ENCODE assay signal across 7 cellular contexts in the genomic region with DNA sequence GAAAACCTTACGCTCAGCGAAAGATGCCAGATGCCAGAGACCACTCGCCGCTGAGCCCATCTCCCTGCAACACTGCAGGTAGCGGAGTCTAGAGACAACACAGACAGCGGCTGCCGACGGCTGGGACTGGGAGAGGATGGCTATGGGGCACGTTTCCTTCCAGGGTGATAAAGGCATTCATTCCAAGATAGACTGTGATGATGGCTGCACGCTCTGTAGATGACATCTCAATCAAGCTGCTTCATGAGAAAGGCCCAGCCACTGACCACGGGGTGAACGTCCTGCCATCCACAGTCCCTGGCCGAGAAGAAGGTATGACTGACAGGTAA.
DNase-seq lines count a peak whose midpoint lies in the region; ATAC-seq and TF ChIP-seq lines count a peak whose summit lies in the region.
"Not testable (repeated sequence)": the region's sequence is repeated elsewhere in the genome, so short reads cannot be mapped to it uniquely, and the experiment has no call there.

No MANE protein-coding gene starts in this region.

- not testable (repeated sequence) for ATAC-seq in left lung, upper lobe of right lung

- peaks cover 37% of the 10 kb centered on the region for H3K4me1 Mint-ChIP-seq in nephron progenitor cell

- not testable (repeated sequence) for H3K4me3 Mint-ChIP-seq in nephron progenitor cell

- not testable (repeated sequence) for TF ChIP-seq CTCF in BE2C (IDR thresholded peaks at IDR 0.05; ENCODE audit: low read depth, low read length); HL-60 (IDR thresholded peaks at IDR 0.05; ENCODE audit: insufficient read depth, low read length); SK-N-SH (IDR thresholded peaks at IDR 0.05); coronary artery (IDR thresholded peaks at IDR 0.05); left lung (IDR thresholded peaks at IDR 0.05); nephron progenitor cell (IDR thresholded peaks at IDR 0.05); upper lobe of right lung (IDR thresholded peaks at IDR 0.05)

- intact Hi-C loops in left lung (cut with DNase I); upper lobe of right lung (cut with DNase I): not testable (repeated sequence)

- H3K36me3 ChIP-seq in BE2C; SK-N-SH (replicated peaks in 1 of 2; ENCODE audit: control insufficient read depth in 1 of 2, insufficient read depth in 2 of 2, low read length in 1 of 2); upper lobe of right lung: not testable (repeated sequence)
- peaks cover 0 to 11% of the 10 kb centered on the region in 2 donors for H3K36me3 ChIP-seq in left lung

- H3K9me3 ChIP-seq in BE2C, SK-N-SH, upper lobe of right lung: not testable (repeated sequence)
- peaks cover 0 to 11% of the 10 kb centered on the region in 2 donors for H3K9me3 ChIP-seq in left lung

- 87% methylated on average over 13 of the region's 13 CpGs for WGBS in SK-N-SH (ENCODE audit: low lambda C conversion rate)

- H3K9ac ChIP-seq in SK-N-SH = not testable (repeated sequence)

- TF ChIP-seq EP300 in SK-N-SH (IDR thresholded peaks at IDR 0.05; ENCODE audit: borderline replicate concordance in 1 of 2, low read depth in 1 of 2, low read length in 1 of 2) = not testable (repeated sequence)

- DNase-seq in BE2C = peak; percentile 10
- DNase-seq in HL-60 (ENCODE audit: low read depth in 1 of 2, low spot score in 1 of 2) = not testable (repeated sequence)
- peak; percentile 61 for DNase-seq in SK-N-SH
- peak; percentile 43 for DNase-seq in coronary artery (ENCODE audit: low spot score)
- DNase-seq in left lung = peak; percentile 13 to 57
- DNase-seq in nephron progenitor cell = peak; percentile 1
- peak; percentile 47 for DNase-seq in upper lobe of right lung

- CTCF ChIA-PET in SK-N-SH (lab: Yijun Ruan, JAX) = interaction anchor here (0.5 to 1.2 kb wide), 2 partner anchors 25 to 118 kb away, joined by 3 read pairs; no protein-coding TSS in a partner anchor

- peaks cover 30% of the 10 kb centered on the region for H3K36me3 Mint-ChIP-seq in nephron progenitor cell (ENCODE audit: low read depth)

- not testable (repeated sequence) for H3K79me2 ChIP-seq in SK-N-SH (ENCODE audit: insufficient read depth)

- H2AFZ ChIP-seq in SK-N-SH (ENCODE audit: low read depth) = not testable (repeated sequence)

- H3K9me3 Mint-ChIP-seq in nephron progenitor cell = peaks cover 20% of the 10 kb centered on the region

- not testable (repeated sequence) for TF ChIP-seq RAD21 in SK-N-SH (IDR thresholded peaks at IDR 0.05; ENCODE audit: low read length)

- not testable (repeated sequence) for H3K4me3 ChIP-seq in BE2C (ENCODE audit: low read depth, low read length); HL-60 (replicated peaks; ENCODE audit: insufficient read depth, low read length); SK-N-SH (ENCODE audit: low read depth in 2 of 2, low read length in 1 of 2); coronary artery; left lung; upper lobe of right lung

- not testable (repeated sequence) for H3K27me3 Mint-ChIP-seq in nephron progenitor cell (ENCODE audit: low read depth, poor library complexity)

- not testable (repeated sequence) for H4K20me1 ChIP-seq in SK-N-SH (ENCODE audit: insufficient read depth)

- peak overlapping the region; percentile 56 for H3K27ac ChIP-seq in HL-60 (replicated peaks)
- H3K27ac ChIP-seq in SK-N-SH (ENCODE audit: low read depth in 2 of 2, low read length in 1 of 2) = peak overlapping the region in 1 of 2 experiments; percentile 96; a peak in 2 of 4 replicates
- not testable (repeated sequence) for H3K27ac ChIP-seq in coronary artery, left lung, upper lobe of right lung

- not testable (repeated sequence) for H3K27ac Mint-ChIP-seq in nephron progenitor cell

- not testable (repeated sequence) for H3K4me1 ChIP-seq in BE2C, left lung, upper lobe of right lung
- H3K4me1 ChIP-seq in SK-N-SH (ENCODE audit: control insufficient read depth in 1 of 2, insufficient read depth in 2 of 2, low read depth in 1 of 2, low read length in 1 of 2) = peaks cover 0 to 55% of the 10 kb centered on the region in 2 experiments; a peak in 2 of 4 replicates

- H3K27me3 ChIP-seq in BE2C; HL-60 (ENCODE audit: insufficient read depth, poor library complexity, severe bottlenecking); SK-N-SH (ENCODE audit: insufficient read depth); left lung; upper lobe of right lung: not testable (repeated sequence)

- H3K4me2 ChIP-seq in SK-N-SH = not testable (repeated sequence)

- not testable (repeated sequence) for H3K9me2 ChIP-seq in SK-N-SH

- H3F3A ChIP-seq in SK-N-SH (replicated peaks; ENCODE audit: insufficient read depth) = not testable (repeated sequence)

- POLR2A ChIA-PET in SK-N-SH (lab: Yijun Ruan, JAX) = not testable (repeated sequence)

TF ChIP-seq in SK-N-SH, 30 proteins besides CTCF, POLR2A, EP300 and RAD21:
- TF ChIP-seq RCOR1 (IDR thresholded peaks at IDR 0.05; ENCODE audit: low read length) = 0 out of 2 replicates have a peak, but pooled peaks have one; percentile 3
- peak; percentile 79; the same call in 1 of the 2 replicates for TF ChIP-seq FOXJ3 (CRISPR knock-in tag; IDR thresholded peaks at IDR 0.05)
